Comparison of ENCODE assay signal across 1 cellular context in genomic region chr11:67507242-67507890, GRCh38.
TF ChIP-seq lines count a peak whose summit lies in the region.

No MANE protein-coding gene starts in this region.

TF ChIP-seq in HCT116, 20 proteins besides CTCF, POLR2A, EP300 and RAD21 (continued from another document):
- TF ChIP-seq, protein P1, sequence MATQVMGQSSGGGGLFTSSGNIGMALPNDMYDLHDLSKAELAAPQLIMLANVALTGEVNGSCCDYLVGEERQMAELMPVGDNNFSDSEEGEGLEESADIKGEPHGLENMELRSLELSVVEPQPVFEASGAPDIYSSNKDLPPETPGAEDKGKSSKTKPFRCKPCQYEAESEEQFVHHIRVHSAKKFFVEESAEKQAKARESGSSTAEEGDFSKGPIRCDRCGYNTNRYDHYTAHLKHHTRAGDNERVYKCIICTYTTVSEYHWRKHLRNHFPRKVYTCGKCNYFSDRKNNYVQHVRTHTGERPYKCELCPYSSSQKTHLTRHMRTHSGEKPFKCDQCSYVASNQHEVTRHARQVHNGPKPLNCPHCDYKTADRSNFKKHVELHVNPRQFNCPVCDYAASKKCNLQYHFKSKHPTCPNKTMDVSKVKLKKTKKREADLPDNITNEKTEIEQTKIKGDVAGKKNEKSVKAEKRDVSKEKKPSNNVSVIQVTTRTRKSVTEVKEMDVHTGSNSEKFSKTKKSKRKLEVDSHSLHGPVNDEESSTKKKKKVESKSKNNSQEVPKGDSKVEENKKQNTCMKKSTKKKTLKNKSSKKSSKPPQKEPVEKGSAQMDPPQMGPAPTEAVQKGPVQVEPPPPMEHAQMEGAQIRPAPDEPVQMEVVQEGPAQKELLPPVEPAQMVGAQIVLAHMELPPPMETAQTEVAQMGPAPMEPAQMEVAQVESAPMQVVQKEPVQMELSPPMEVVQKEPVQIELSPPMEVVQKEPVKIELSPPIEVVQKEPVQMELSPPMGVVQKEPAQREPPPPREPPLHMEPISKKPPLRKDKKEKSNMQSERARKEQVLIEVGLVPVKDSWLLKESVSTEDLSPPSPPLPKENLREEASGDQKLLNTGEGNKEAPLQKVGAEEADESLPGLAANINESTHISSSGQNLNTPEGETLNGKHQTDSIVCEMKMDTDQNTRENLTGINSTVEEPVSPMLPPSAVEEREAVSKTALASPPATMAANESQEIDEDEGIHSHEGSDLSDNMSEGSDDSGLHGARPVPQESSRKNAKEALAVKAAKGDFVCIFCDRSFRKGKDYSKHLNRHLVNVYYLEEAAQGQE (IDR thresholded peaks at IDR 0.05; ENCODE audit: low read depth): no peak
- TF ChIP-seq, protein P2, sequence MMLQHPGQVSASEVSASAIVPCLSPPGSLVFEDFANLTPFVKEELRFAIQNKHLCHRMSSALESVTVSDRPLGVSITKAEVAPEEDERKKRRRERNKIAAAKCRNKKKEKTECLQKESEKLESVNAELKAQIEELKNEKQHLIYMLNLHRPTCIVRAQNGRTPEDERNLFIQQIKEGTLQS (IDR thresholded peaks at IDR 0.05): no peak
- TF ChIP-seq ZFX (IDR thresholded peaks at IDR 0.05): no peak
- no peak for TF ChIP-seq TCF7L2 (IDR thresholded peaks at IDR 0.05; ENCODE audit: borderline replicate concordance, extremely low read depth, insufficient read depth, insufficient read length)
- TF ChIP-seq EZH2phosphoT487 (IDR thresholded peaks at IDR 0.05; ENCODE audit: borderline replicate concordance): no peak
- TF ChIP-seq, protein P3, sequence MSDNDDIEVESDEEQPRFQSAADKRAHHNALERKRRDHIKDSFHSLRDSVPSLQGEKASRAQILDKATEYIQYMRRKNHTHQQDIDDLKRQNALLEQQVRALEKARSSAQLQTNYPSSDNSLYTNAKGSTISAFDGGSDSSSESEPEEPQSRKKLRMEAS (IDR thresholded peaks at IDR 0.05): no peak
- no peak for TF ChIP-seq SIN3A (IDR thresholded peaks at IDR 0.05; ENCODE audit: low read depth)
- TF ChIP-seq JUND (IDR thresholded peaks at IDR 0.05): no peak
- TF ChIP-seq POLR2AphosphoS5 (IDR thresholded peaks at IDR 0.05; ENCODE audit: low read depth, low read length): no peak
- TF ChIP-seq, protein P4, sequence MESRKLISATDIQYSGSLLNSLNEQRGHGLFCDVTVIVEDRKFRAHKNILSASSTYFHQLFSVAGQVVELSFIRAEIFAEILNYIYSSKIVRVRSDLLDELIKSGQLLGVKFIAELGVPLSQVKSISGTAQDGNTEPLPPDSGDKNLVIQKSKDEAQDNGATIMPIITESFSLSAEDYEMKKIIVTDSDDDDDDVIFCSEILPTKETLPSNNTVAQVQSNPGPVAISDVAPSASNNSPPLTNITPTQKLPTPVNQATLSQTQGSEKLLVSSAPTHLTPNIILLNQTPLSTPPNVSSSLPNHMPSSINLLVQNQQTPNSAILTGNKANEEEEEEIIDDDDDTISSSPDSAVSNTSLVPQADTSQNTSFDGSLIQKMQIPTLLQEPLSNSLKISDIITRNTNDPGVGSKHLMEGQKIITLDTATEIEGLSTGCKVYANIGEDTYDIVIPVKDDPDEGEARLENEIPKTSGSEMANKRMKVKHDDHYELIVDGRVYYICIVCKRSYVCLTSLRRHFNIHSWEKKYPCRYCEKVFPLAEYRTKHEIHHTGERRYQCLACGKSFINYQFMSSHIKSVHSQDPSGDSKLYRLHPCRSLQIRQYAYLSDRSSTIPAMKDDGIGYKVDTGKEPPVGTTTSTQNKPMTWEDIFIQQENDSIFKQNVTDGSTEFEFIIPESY (IDR thresholded peaks at IDR 0.05; ENCODE audit: extremely low read depth, insufficient replicate concordance, low read length): no peak
- TF ChIP-seq SRF (IDR thresholded peaks at IDR 0.05; ENCODE audit: low read depth): no peak
- no peak for TF ChIP-seq CBX3 (IDR thresholded peaks at IDR 0.05; ENCODE audit: low read depth)
- TF ChIP-seq ZNF274 (IDR thresholded peaks at IDR 0.05; ENCODE audit: low read depth, low read length): no peak
- no peak for TF ChIP-seq YY1 (IDR thresholded peaks at IDR 0.05; ENCODE audit: extremely low read depth, insufficient replicate concordance, low read depth, low read length)
- TF ChIP-seq CEBPB (IDR thresholded peaks at IDR 0.05; ENCODE audit: low read depth): no peak
- no peak for TF ChIP-seq FOSL1 (IDR thresholded peaks at IDR 0.05; ENCODE audit: low read depth)
- no peak for TF ChIP-seq ELF1 (IDR thresholded peaks at IDR 0.05; ENCODE audit: borderline replicate concordance, low read depth)
- TF ChIP-seq EGR1 (IDR thresholded peaks at IDR 0.05; ENCODE audit: low read depth): no peak
- TF ChIP-seq EZH2 (IDR thresholded peaks at IDR 0.05): no peak
